Comparison of ENCODE assay signal across 21 cellular contexts in the genomic region with DNA sequence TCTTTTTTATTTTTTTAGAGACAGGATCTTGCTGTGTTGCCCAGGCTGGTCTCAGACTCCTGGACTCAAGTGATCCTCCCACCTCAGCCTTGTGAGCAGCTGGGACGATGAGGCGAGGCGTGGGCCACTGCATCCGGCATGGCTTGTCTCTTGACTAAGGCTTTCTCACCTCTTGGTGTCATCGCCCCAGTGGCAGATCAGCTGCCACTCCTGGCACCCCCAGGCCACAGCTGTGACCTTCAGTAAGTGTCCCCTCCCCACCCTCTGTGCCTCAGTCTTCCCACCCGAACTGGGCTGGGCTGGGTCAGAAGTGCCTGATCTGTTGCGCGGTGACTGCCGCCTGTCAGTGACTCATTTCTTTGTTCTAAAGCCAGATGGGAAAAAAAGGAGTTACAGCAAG. TPM values are rescaled to one million over a fixed set of nuclear protein-coding genes. Genes with fewer than 3 reads are reported as not detected.
A peak's percentile ranks its signal among the peaks of the same experiment; 100 is the strongest.
DNase-seq lines count a peak whose midpoint lies in the region; TF ChIP-seq lines count a peak whose summit lies in the region.
"Had no signal": no experiment of that assay in that cellular context is flagged by ENCODE, and none has a peak within 500 bp of the region (broad histone marks: within the 10 kb centered on the region; RNA-seq: fewer than 3 reads in every experiment).

No MANE protein-coding gene starts in this region.

- H3K9me3 Mint-ChIP-seq in MCF 10A (ENCODE audit: unreplicated experiment) (no peaks in the 10 kb centered on the region), brain (no peaks in the 10 kb centered on the region)
- H3K9me3 Mint-ChIP-seq: activated naive CD4-positive, alpha-beta T cell treated with anti-CD3 and anti-CD28 coated beads, Interleukin-2, amount 10 ng/mL, durations not matched to agents 7 days and 5 days; dendritic cell treated with granulocyte-macrophage colony-stimulating factor and Interleukin-4, amounts not matched to agents 40 ng/mL and 50 ng/mL, for 4 days; IgD-negative memory B cell had no signal

- no peak overlapping the region for H3K4me2 ChIP-seq in hepatocyte

- H3K27ac ChIP-seq in breast epithelium: peak overlapping the region; percentile 52 to 58
- H3K27ac ChIP-seq in hepatocyte: no peak overlapping the region
- H3K27ac ChIP-seq: esophagus muscularis mucosa, lower lobe of right lung, parathyroid adenoma had no signal

- TF ChIP-seq CTCF in breast epithelium (IDR thresholded peaks at IDR 0.05) (no peak), MCF 10A (IDR thresholded peaks at IDR 0.05; ENCODE audit: unreplicated experiment) (no peak), brain (conservative IDR thresholded peaks at IDR 0.05) (no peak), hepatocyte (IDR thresholded peaks at IDR 0.05; ENCODE audit: poor library complexity) (no peak)

- H3K4me1 Mint-ChIP-seq in MCF 10A (ENCODE audit: insufficient read depth, unreplicated experiment) (no peaks in the 10 kb centered on the region), brain (peaks cover 35% of the 10 kb centered on the region)

- TF ChIP-seq POLR2A in breast epithelium (IDR thresholded peaks at IDR 0.05): no peak

- POLR2A ChIA-PET in MCF 10A (lab: Yijun Ruan, JAX): interaction anchor here (1.0 kb wide), 1 partner anchor 10 kb away, joined by 3 read pairs; no protein-coding TSS in a partner anchor
- POLR2A ChIA-PET in HEK293T (lab: Yijun Ruan, JAX): interaction anchor here (0.7 to 11.4 kb wide), 3 partner anchors 10 to 173 kb away, joined by 3 to 142 read pairs (median 4); a partner anchor contains a TSS

- H3K36me3 ChIP-seq in breast epithelium (no peaks in the 10 kb centered on the region), hepatocyte (replicated peaks; ENCODE audit: insufficient read depth, low read depth) (no peaks in the 10 kb centered on the region)
- H3K36me3 ChIP-seq: lower lobe of right lung had no signal

- DNase-seq in breast epithelium (ENCODE audit: low spot score in 2 of 2) (no peak), MCF 10A (ENCODE audit: unreplicated experiment) (no peak), islet precursor cell (peak; percentile 59), putamen (ENCODE audit: low spot score) (no peak), hepatocyte (ENCODE audit: low spot score) (no peak), HEK293T (ENCODE audit: extremely low spot score) (no peak)
- no peak for DNase-seq in activated T-cell treated with anti-CD3 and anti-CD28 coated beads, Interleukin-2, amount 50 U/mL, for 1 hour
- DNase-seq: activated CD4-positive, alpha-beta T cell treated with anti-CD3 and anti-CD28 coated beads for 48 hours; activated naive CD4-positive, alpha-beta T cell treated with anti-CD3 and anti-CD28 coated beads, Interleukin-2, amount 10 ng/mL, durations not matched to agents 7 days and 5 days; CD4-positive, CD25-positive, alpha-beta regulatory T cell; lower lobe of right lung; NCI-H2081; NCI-H446 treated with DMSO at 0.1 percent for 48 hours; stimulated activated CD4-positive, alpha-beta T cell treated with anti-CD3 and anti-CD28 coated beads, Interleukin-4, amount 100 ng/mL, for 24 hours; SW 1271 had no signal

- WGBS in hepatocyte (ENCODE audit: low lambda C conversion rate, missing lambda C conversion rate): 88% methylated on average over 9 of the region's 9 CpGs

- H3K27me3 ChIP-seq in breast epithelium: no peaks in the 10 kb centered on the region
- no peaks in the 10 kb centered on the region for H3K27me3 ChIP-seq in hepatocyte
- H3K27me3 ChIP-seq: esophagus muscularis mucosa had no signal

- intact Hi-C loops in breast epithelium (cut with DNase I; ENCODE audit: low total_unique reads): no loop called here
- intact Hi-C loops in MCF 10A (cut with micrococcal nuclease): no loop called here

- H3K4me1 ChIP-seq in breast epithelium (peaks cover 6 to 22% of the 10 kb centered on the region in 2 donors), hepatocyte (ENCODE audit: insufficient read depth) (peaks cover 17% of the 10 kb centered on the region)
- H3K4me1 ChIP-seq: parathyroid adenoma had no signal

- CTCF ChIA-PET in MCF 10A (lab: Yijun Ruan, JAX): interaction anchor here (0.5 to 2.3 kb wide), 2 partner anchors 10 to 110 kb away, joined by 3 to 14 read pairs; no protein-coding TSS in a partner anchor
- CTCF ChIA-PET in HEK293T (lab: Yijun Ruan, JAX): interaction anchor here (0.6 to 1.4 kb wide), 2 partner anchors 8 to 10 kb away, joined by 4 to 11 read pairs; no protein-coding TSS in a partner anchor

- H3K4me3 ChIP-seq in breast epithelium: no peak overlapping the region
- H3K4me3 ChIP-seq in hepatocyte: no peak overlapping the region
- H3K4me3 ChIP-seq: esophagus muscularis mucosa, lower lobe of right lung, skin epidermis had no signal

- H3K27ac Mint-ChIP-seq in MCF 10A (ENCODE audit: low read depth, unreplicated experiment) (no peak overlapping the region), brain (peak overlapping the region in 4 of 5 experiments; percentile 60 to 78 (median 74))
- H3K27ac Mint-ChIP-seq: activated naive CD4-positive, alpha-beta T cell treated with anti-CD3 and anti-CD28 coated beads, Interleukin-2, amount 10 ng/mL, durations not matched to agents 7 days and 5 days; CD4-positive, CD25-positive, alpha-beta regulatory T cell; dendritic cell treated with granulocyte-macrophage colony-stimulating factor and Interleukin-4, amounts not matched to agents 40 ng/mL and 50 ng/mL, for 4 days had no signal

- BruUV-seq in MCF 10A (replicated peaks; lab: Mats Ljungman, UMichigan): no TSS peak

- H3K79me2 ChIP-seq in hepatocyte: peaks cover 40% of the 10 kb centered on the region
- H3K79me2 ChIP-seq: parathyroid adenoma had no signal

- H3K36me3 Mint-ChIP-seq in MCF 10A (ENCODE audit: insufficient read depth, unreplicated experiment) (no peaks in the 10 kb centered on the region), brain (peaks cover 12% of the 10 kb centered on the region)
- H3K36me3 Mint-ChIP-seq: activated naive CD4-positive, alpha-beta T cell treated with anti-CD3 and anti-CD28 coated beads, Interleukin-2, amount 10 ng/mL, durations not matched to agents 7 days and 5 days; CD4-positive, CD25-positive, alpha-beta regulatory T cell; IgD-negative memory B cell had no signal

- H4K20me1 ChIP-seq in hepatocyte (ENCODE audit: insufficient read depth, poor library complexity, severe bottlenecking): peaks cover 3% of the 10 kb centered on the region

- H3K27me3 Mint-ChIP-seq in MCF 10A (ENCODE audit: insufficient read depth, unreplicated experiment): no peaks in the 10 kb centered on the region
- peaks cover 3% of the 10 kb centered on the region for H3K27me3 Mint-ChIP-seq in brain

- H2AFZ ChIP-seq in hepatocyte: no peak overlapping the region
- H2AFZ ChIP-seq: parathyroid adenoma had no signal

- H3K9me3 ChIP-seq in breast epithelium (no peaks in the 10 kb centered on the region), hepatocyte (ENCODE audit: low read depth) (no peaks in the 10 kb centered on the region)
- H3K9me3 ChIP-seq: esophagus muscularis mucosa, lower lobe of right lung had no signal

- H3K4me3 Mint-ChIP-seq in MCF 10A (ENCODE audit: unreplicated experiment) (no peak overlapping the region), brain (peak overlapping the region in 1 of 5 experiments; percentile 26)
- H3K4me3 Mint-ChIP-seq: activated naive CD4-positive, alpha-beta T cell treated with anti-CD3 and anti-CD28 coated beads, Interleukin-2, amount 10 ng/mL, durations not matched to agents 7 days and 5 days; CD4-positive, CD25-positive, alpha-beta regulatory T cell; dendritic cell treated with granulocyte-macrophage colony-stimulating factor and Interleukin-4, amounts not matched to agents 40 ng/mL and 50 ng/mL, for 4 days; IgD-negative memory B cell had no signal

- H3K9me2 ChIP-seq in hepatocyte (replicated peaks; ENCODE audit: insufficient read depth): no peaks in the 10 kb centered on the region

TF ChIP-seq in HEK293T, 16 proteins besides CTCF, POLR2A, EP300 and RAD21:
- TF ChIP-seq NFRKB (IDR thresholded peaks at IDR 0.05): no peak
- TF ChIP-seq, protein P1, sequence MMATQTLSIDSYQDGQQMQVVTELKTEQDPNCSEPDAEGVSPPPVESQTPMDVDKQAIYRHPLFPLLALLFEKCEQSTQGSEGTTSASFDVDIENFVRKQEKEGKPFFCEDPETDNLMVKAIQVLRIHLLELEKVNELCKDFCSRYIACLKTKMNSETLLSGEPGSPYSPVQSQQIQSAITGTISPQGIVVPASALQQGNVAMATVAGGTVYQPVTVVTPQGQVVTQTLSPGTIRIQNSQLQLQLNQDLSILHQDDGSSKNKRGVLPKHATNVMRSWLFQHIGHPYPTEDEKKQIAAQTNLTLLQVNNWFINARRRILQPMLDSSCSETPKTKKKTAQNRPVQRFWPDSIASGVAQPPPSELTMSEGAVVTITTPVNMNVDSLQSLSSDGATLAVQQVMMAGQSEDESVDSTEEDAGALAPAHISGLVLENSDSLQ (IDR thresholded peaks at IDR 0.05): no peak
- no peak for TF ChIP-seq LEF1 (IDR thresholded peaks at IDR 0.05; ENCODE audit: borderline replicate concordance)
- TF ChIP-seq ELF4 (IDR thresholded peaks at IDR 0.05): no peak
- no peak for TF ChIP-seq BHLHE40 (IDR thresholded peaks at IDR 0.05; ENCODE audit: borderline replicate concordance)
TF ChIP-seq in HEK293T: peak in this region for 0.

RNA-seq across cellular contexts. Expression of a gene that starts 3.6 kb away (rescaled TPM):
- total RNA-seq in breast epithelium (10 to 100 TPM in 2 of 3 donors, 1 to 10 TPM in 1; 6.9 to 22.3 (median 20.5) TPM), MCF 10A (2022) (0.25 and 0.35 TPM in 2 replicates), hepatocyte (15.8 and 23.1 TPM in 2 replicates)
- polyA plus RNA-seq in brain (ENCODE audit: insufficient read depth, low read depth, low replicate concordance) (55.1 TPM), hepatocyte (58.8 and 92.7 TPM in 2 replicates)

RNA-seq across cellular contexts. Expression of a gene that starts 33.9 kb away (rescaled TPM):
- total RNA-seq in breast epithelium: 1,000 to 10,000 TPM; 1,827 to 3,262 (median 2,633) TPM
- 3,475 and 3,632 TPM in 2 replicates for total RNA-seq in MCF 10A (2022)
- polyA plus RNA-seq in brain (ENCODE audit: insufficient read depth, low read depth, low replicate concordance): 2,313 TPM
- 2,461 and 2,819 TPM in 2 replicates for total RNA-seq in hepatocyte
- polyA plus RNA-seq in hepatocyte: 1,044 and 1,068 TPM in 2 replicates

RNA-seq across cellular contexts. Expression of a gene that starts 46.2 kb away (rescaled TPM):
- total RNA-seq in breast epithelium (10 to 100 TPM; 15.4 to 17.9 (median 16.0) TPM), MCF 10A (2022) (17.7 and 20.0 TPM in 2 replicates), hepatocyte (13.3 and 14.0 TPM in 2 replicates)
- polyA plus RNA-seq in brain (ENCODE audit: insufficient read depth, low read depth, low replicate concordance) (34.5 TPM), hepatocyte (8.6 and 10.7 TPM in 2 replicates)
